ENCODE assay signal across 15 cellular contexts in genomic region chr21:46424621-46425020, GRCh38. TPM values are rescaled to one million over a fixed set of nuclear protein-coding genes. Genes with fewer than 3 reads are reported as not detected.
DNase-seq lines count a peak whose midpoint lies in the region; ATAC-seq and TF ChIP-seq lines count a peak whose summit lies in the region.
"Had no signal": no experiment of that assay in that cellular context is flagged by ENCODE, and none has a peak within 500 bp of the region (broad histone marks: within the 10 kb centered on the region; RNA-seq: fewer than 3 reads in every experiment).

No MANE protein-coding gene starts in this region.

- no peaks in the 10 kb centered on the region for H3K9me3 ChIP-seq in CD8-positive, alpha-beta T cell (ENCODE audit: low read length)
- H3K9me3 ChIP-seq: BLaER1 treated with 17β-estradiol and CSF1 and Interleukin-3, amounts not matched to agents 10 nM and 100 nM; esophagus muscularis mucosa; heart left ventricle had no signal

- H3K36me3 Mint-ChIP-seq in CD8-positive, alpha-beta T cell, result peaks cover 27% of the 10 kb centered on the region
- H3K36me3 Mint-ChIP-seq in IgD-negative memory B cell, result peaks cover 1% of the 10 kb centered on the region
- peaks cover 14% of the 10 kb centered on the region for H3K36me3 Mint-ChIP-seq in activated naive CD8-positive, alpha-beta T cell treated with anti-CD3 and anti-CD28 coated beads for 36 hours
- peaks cover 0 to 15% (median 6%) of the 10 kb centered on the region in 3 donors for H3K36me3 Mint-ChIP-seq in naive thymus-derived CD8-positive, alpha-beta T cell

- H3K4me3 Mint-ChIP-seq in CD8-positive, alpha-beta T cell, result peak overlapping the region; percentile 82
- no peak overlapping the region for H3K4me3 Mint-ChIP-seq in IgD-negative memory B cell
- H3K4me3 Mint-ChIP-seq in activated naive CD8-positive, alpha-beta T cell treated with anti-CD3 and anti-CD28 coated beads for 36 hours, result peak overlapping the region; percentile 77
- H3K4me3 Mint-ChIP-seq in naive thymus-derived CD8-positive, alpha-beta T cell, result peak overlapping the region; percentile 72 to 92 (median 88)
- H3K4me3 Mint-ChIP-seq: activated CD4-positive, alpha-beta T cell treated with anti-CD3 and anti-CD28 coated beads, Interleukin-2, amount 10 ng/mL, durations not matched to agents 24 days and 14 days had no signal

- peaks cover 44% of the 10 kb centered on the region for H3K4me1 ChIP-seq in CD8-positive, alpha-beta T cell (ENCODE audit: insufficient read depth, low read length)
- H3K4me1 ChIP-seq: esophagus muscularis mucosa, heart left ventricle had no signal

- intact Hi-C loops in CD8-positive, alpha-beta T cell (cut with DNase I, micrococcal nuclease), result loop anchor here in 1 of 2 experiments (1.0 to 5.0 kb wide), 3 partner anchors 34 to 128 kb away; partner anchors contain the start of gene DIP2A

- CTCF ChIA-PET in CD8-positive, alpha-beta T cell (lab: Charles Lee), result interaction anchor here (0.6 to 1.7 kb wide), 3 partner anchors 10 to 128 kb away, joined by 3 read pairs; no protein-coding TSS in a partner anchor

- H3K27ac ChIP-seq in CD8-positive, alpha-beta T cell (ENCODE audit: low read depth, low read length), result peak overlapping the region; percentile 93
- no peak overlapping the region for H3K27ac ChIP-seq in substantia nigra (ENCODE audit: low read depth, low read length, poor library complexity, severe bottlenecking)
- H3K27ac ChIP-seq: esophagus muscularis mucosa had no signal

- H3K36me3 ChIP-seq in CD8-positive, alpha-beta T cell (ENCODE audit: insufficient read depth, low read length), result peaks cover 3% of the 10 kb centered on the region

- H3K4me3 ChIP-seq in CD8-positive, alpha-beta T cell (ENCODE audit: low read depth, low read length), result peak overlapping the region; percentile 57
- H3K4me3 ChIP-seq: BLaER1 treated with 17β-estradiol and CSF1 and Interleukin-3, amounts not matched to agents 10 nM and 100 nM; esophagus muscularis mucosa; smooth muscle cell had no signal

- no peaks in the 10 kb centered on the region for H3K27me3 Mint-ChIP-seq in CD8-positive, alpha-beta T cell (ENCODE audit: low read depth)
- no peaks in the 10 kb centered on the region for H3K27me3 Mint-ChIP-seq in IgD-negative memory B cell
- no peaks in the 10 kb centered on the region for H3K27me3 Mint-ChIP-seq in activated naive CD8-positive, alpha-beta T cell treated with anti-CD3 and anti-CD28 coated beads for 36 hours
- no peaks in the 10 kb centered on the region for H3K27me3 Mint-ChIP-seq in naive thymus-derived CD8-positive, alpha-beta T cell
- H3K27me3 Mint-ChIP-seq: activated CD4-positive, alpha-beta T cell treated with anti-CD3 and anti-CD28 coated beads, Interleukin-2, amount 10 ng/mL, durations not matched to agents 24 days and 14 days had no signal

- H3K4me1 Mint-ChIP-seq in CD8-positive, alpha-beta T cell (ENCODE audit: low read depth), result peaks cover 35% of the 10 kb centered on the region
- no peaks in the 10 kb centered on the region for H3K4me1 Mint-ChIP-seq in IgD-negative memory B cell
- peaks cover 22% of the 10 kb centered on the region for H3K4me1 Mint-ChIP-seq in activated naive CD8-positive, alpha-beta T cell treated with anti-CD3 and anti-CD28 coated beads for 36 hours
- H3K4me1 Mint-ChIP-seq in naive thymus-derived CD8-positive, alpha-beta T cell, result peaks cover 13 to 48% (median 43%) of the 10 kb centered on the region in 4 donors

- no peaks in the 10 kb centered on the region for H3K27me3 ChIP-seq in CD8-positive, alpha-beta T cell (ENCODE audit: insufficient read depth, low read length)
- H3K27me3 ChIP-seq: BLaER1 treated with 17β-estradiol and CSF1 and Interleukin-3, amounts not matched to agents 10 nM and 100 nM; esophagus muscularis mucosa; heart left ventricle had no signal

- ATAC-seq in CD8-positive, alpha-beta T cell, result peak; percentile 39
- ATAC-seq in naive thymus-derived CD8-positive, alpha-beta T cell, result peak; percentile 42 to 44
- no peak for ATAC-seq in HG03025 (IDR thresholded peaks at IDR 0.05; ENCODE audit: low FRiP score, unreplicated experiment)

- TF ChIP-seq CTCF in CD8-positive, alpha-beta T cell (IDR thresholded peaks at IDR 0.05), result no peak

- H3K9me3 Mint-ChIP-seq in CD8-positive, alpha-beta T cell, result no peaks in the 10 kb centered on the region
- no peaks in the 10 kb centered on the region for H3K9me3 Mint-ChIP-seq in IgD-negative memory B cell
- H3K9me3 Mint-ChIP-seq in activated naive CD8-positive, alpha-beta T cell treated with anti-CD3 and anti-CD28 coated beads for 36 hours, result no peaks in the 10 kb centered on the region
- H3K9me3 Mint-ChIP-seq in naive thymus-derived CD8-positive, alpha-beta T cell, result no peaks in the 10 kb centered on the region
- H3K9me3 Mint-ChIP-seq: activated CD4-positive, alpha-beta T cell treated with anti-CD3 and anti-CD28 coated beads, Interleukin-2, amount 10 ng/mL, durations not matched to agents 24 days and 14 days had no signal

- peak overlapping the region; percentile 98 for H3K27ac Mint-ChIP-seq in CD8-positive, alpha-beta T cell
- H3K27ac Mint-ChIP-seq in IgD-negative memory B cell, result peak overlapping the region; percentile 28 to 48 (median 46)
- H3K27ac Mint-ChIP-seq in activated naive CD8-positive, alpha-beta T cell treated with anti-CD3 and anti-CD28 coated beads for 36 hours, result peak overlapping the region; percentile 98
- peak overlapping the region; percentile 94 to 100 (median 99) for H3K27ac Mint-ChIP-seq in naive thymus-derived CD8-positive, alpha-beta T cell

- DNase-seq in CD8-positive, alpha-beta T cell, result peak; percentile 18 to 75 (median 59)
- DNase-seq in activated naive CD8-positive, alpha-beta T cell treated with anti-CD3 and anti-CD28 coated beads for 36 hours, result no peak
- peak; percentile 35 to 82 (median 59) for DNase-seq in naive thymus-derived CD8-positive, alpha-beta T cell
- DNase-seq in NCI-H2029 treated with DMSO at 0.1 percent for 48 hours (lab: John Stamatoyannopoulos, UW) (no peak), substantia nigra (lab: John Stamatoyannopoulos, UW) (no peak)
- DNase-seq: activated CD4-positive, alpha-beta T cell treated with anti-CD3 and anti-CD28 coated beads, Interleukin-2, amount 10 ng/mL, durations not matched to agents 24 days and 14 days; GOT3; NK-92 treated with Interleukin-12 subunit alpha and Interleukin-12 subunit beta, amount 100 ng/mL, for 24 hours; T-helper 9 cell had no signal

- POLR2A ChIA-PET in CD8-positive, alpha-beta T cell (lab: Charles Lee), result interaction anchor here (0.7 to 3.1 kb wide), 9 partner anchors 9 to 212 kb away, joined by 3 to 17 read pairs (median 4); partner anchors contain the start of gene DIP2A
- POLR2A ChIA-PET in naive thymus-derived CD8-positive, alpha-beta T cell (lab: Charles Lee), result interaction anchor here (0.6 to 6.0 kb wide), 18 partner anchors 8 to 215 kb away, joined by 3 to 65 read pairs (median 5); partner anchors contain the start of genes C21orf58, DIP2A, MCM3AP and PCNT

RNA-seq across cellular contexts. Expression of gene DIP2A, which starts 34.1 kb away (rescaled TPM):
- total RNA-seq in CD8-positive, alpha-beta T cell, result 10 to 100 TPM; 59.5 to 62.3 TPM
- polyA plus RNA-seq in IgD-negative memory B cell, result 7.6 TPM
- total RNA-seq in activated naive CD8-positive, alpha-beta T cell treated with anti-CD3 and anti-CD28 coated beads for 36 hours, result 10 to 100 TPM; 19.0 to 21.2 TPM
- total RNA-seq in naive thymus-derived CD8-positive, alpha-beta T cell, result 100 to 1,000 TPM; 158 to 163 TPM
- 10 to 100 TPM; 26.8 to 33.6 (median 28.6) TPM for polyA plus RNA-seq in naive thymus-derived CD8-positive, alpha-beta T cell

Comparison
In these comparisons a context has a peak if more than half of its experiments do, and no peak if none do; other contexts are left out.
1. DNase-seq: peak in CD8-positive, alpha-beta T cell (7 of 7) and naive thymus-derived CD8-positive, alpha-beta T cell (10 of 10); none in activated naive CD8-positive, alpha-beta T cell treated with anti-CD3 and anti-CD28 coated beads for 36 hours (single experiment), NCI-H2029 treated with DMSO at 0.1 percent for 48 hours (single experiment) and substantia nigra (0 of 49).
2. H3K27ac Mint-ChIP-seq: peak in every context shown above with its lines; median percentile 99 in naive thymus-derived CD8-positive, alpha-beta T cell; 98 in CD8-positive, alpha-beta T cell; 98 in activated naive CD8-positive, alpha-beta T cell treated with anti-CD3 and anti-CD28 coated beads for 36 hours; 46 in IgD-negative memory B cell.
3. H3K4me3 Mint-ChIP-seq: peak in CD8-positive, alpha-beta T cell (single experiment), activated naive CD8-positive, alpha-beta T cell treated with anti-CD3 and anti-CD28 coated beads for 36 hours (single experiment) and naive thymus-derived CD8-positive, alpha-beta T cell (10 of 10); none in IgD-negative memory B cell (0 of 4).